9 cellular contexts compared by ENCODE assay signal in the genomic region with DNA sequence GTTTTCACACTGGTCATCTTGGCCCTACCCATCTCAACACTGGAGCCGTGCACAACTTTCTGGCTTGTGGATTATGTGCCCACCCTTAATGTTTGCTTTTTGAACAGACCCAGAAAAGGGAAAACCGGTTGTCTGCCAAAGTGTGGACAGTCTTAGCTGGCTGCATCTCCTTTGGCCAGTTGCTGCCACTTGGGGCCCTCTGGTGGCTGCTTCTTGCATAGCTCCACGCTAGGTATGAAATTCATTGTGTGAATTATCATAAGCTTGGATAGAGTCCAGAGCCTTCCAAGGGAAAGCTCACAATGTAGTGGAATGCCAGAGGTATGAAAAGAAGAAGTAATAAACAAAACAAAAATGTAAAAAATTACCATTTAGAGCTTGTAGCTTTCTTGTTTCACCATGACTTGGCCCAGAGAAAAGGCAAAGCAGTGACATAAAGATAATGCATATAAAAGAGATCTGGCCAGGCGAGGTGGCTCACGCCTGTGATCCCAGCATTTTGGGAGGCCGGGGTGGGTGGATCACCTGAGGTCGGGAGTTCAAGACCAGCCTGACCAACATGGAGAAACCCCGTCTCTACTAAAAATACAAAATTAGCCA. TPM values are rescaled to one million over a fixed set of nuclear protein-coding genes. Genes with fewer than 3 reads are reported as not detected.
A peak's percentile ranks its signal among the peaks of the same experiment; 100 is the strongest.
DNase-seq lines count a peak whose midpoint lies in the region; ATAC-seq and TF ChIP-seq lines count a peak whose summit lies in the region.
"Had no signal": no experiment of that assay in that cellular context is flagged by ENCODE, and none has a peak within 500 bp of the region (broad histone marks: within the 10 kb centered on the region; RNA-seq: fewer than 3 reads in every experiment).

No MANE protein-coding gene starts in this region.

- H3K27me3 ChIP-seq in neutrophil (no peaks in the 10 kb centered on the region), thyroid gland (no peaks in the 10 kb centered on the region)

- TF ChIP-seq POLR2A in thyroid gland (IDR thresholded peaks at IDR 0.05), result no peak

- intact Hi-C loops in thyroid gland (cut with DNase I), result no loop called here

- TF ChIP-seq CTCF in C4-2B (conservative IDR thresholded peaks at IDR 0.05) (peak; percentile 98), fibroblast of pulmonary artery (IDR thresholded peaks at IDR 0.05; ENCODE audit: low read length, missing control alignments) (peak; percentile 99), neutrophil (IDR thresholded peaks at IDR 0.05) (peak; percentile 69), thyroid gland (IDR thresholded peaks at IDR 0.05) (peak; percentile 62 to 93 (median 76))

- H3K36me3 ChIP-seq in neutrophil (no peaks in the 10 kb centered on the region), thyroid gland (no peaks in the 10 kb centered on the region)

- no peaks in the 10 kb centered on the region for H3K4me1 ChIP-seq in neutrophil (ENCODE audit: control insufficient read depth in 1 of 2, insufficient read depth in 1 of 2, low read depth in 1 of 2, low read length in 1 of 2)
- H3K4me1 ChIP-seq in thyroid gland, result peaks cover 6 to 11% of the 10 kb centered on the region in 2 donors

- H3K27ac ChIP-seq in C4-2B (no peak overlapping the region), neutrophil (no peak overlapping the region), thyroid gland (no peak overlapping the region)
- H3K27ac ChIP-seq: SK-N-MC had no signal

- H3K4me3 ChIP-seq in fibroblast of pulmonary artery (replicated peaks; ENCODE audit: low read depth, low read length) (no peak overlapping the region), neutrophil (ENCODE audit: low read depth in 1 of 2, low read length in 1 of 2) (no peak overlapping the region), thyroid gland (replicated peaks in 1 of 3) (no peak overlapping the region)
- H3K4me3 ChIP-seq: SK-N-MC had no signal

- WGBS in thyroid gland, 2 donors, result 52% methylated on average over 8 of the region's 8 CpGs

- no peaks in the 10 kb centered on the region for H3K9me3 ChIP-seq in neutrophil
- no peaks in the 10 kb centered on the region for H3K9me3 ChIP-seq in thyroid gland

- DNase-seq in NCI-H774 (lab: John Stamatoyannopoulos, UW), result peak; percentile 13
- peak; percentile 12 for DNase-seq in activated T-cell treated with anti-CD3 and anti-CD28 coated beads for 24 hours (ENCODE audit: low read depth)
- peak; percentile 84 for DNase-seq in fibroblast of pulmonary artery (ENCODE audit: low read depth)
- peak; percentile 70 to 77 for DNase-seq in thyroid gland

- ATAC-seq in GM18520 (IDR thresholded peaks at IDR 0.05; ENCODE audit: unreplicated experiment), result peak; percentile 69
- ATAC-seq in HG03060 (IDR thresholded peaks at IDR 0.05; ENCODE audit: low read depth, unreplicated experiment), result peak; percentile 74

RNA-seq across cellular contexts. Expression of gene SLC36A3, which starts 12.5 kb away (rescaled TPM):
- not detected for total RNA-seq in thyroid gland

RNA-seq across cellular contexts. Expression of gene SLC36A2, which starts 31.3 kb away (rescaled TPM):
- not detected for total RNA-seq in thyroid gland

Comparison
In these comparisons a context has a peak if more than half of its experiments do, and no peak if none do; other contexts are left out.
1. DNase-seq: peak in every context shown above with its lines; median percentile 84 in fibroblast of pulmonary artery; 74 in thyroid gland; 13 in NCI-H774; 12 in activated T-cell treated with anti-CD3 and anti-CD28 coated beads for 24 hours.